9 cellular contexts compared by ENCODE assay signal in genomic region chr17:18770572-18770971, GRCh38. TPM values are rescaled to one million over a fixed set of nuclear protein-coding genes. Genes with fewer than 3 reads are reported as not detected.
"Had no signal": no experiment of that assay in that cellular context is flagged by ENCODE, and none has a peak within 500 bp of the region (broad histone marks: within the 10 kb centered on the region; RNA-seq: fewer than 3 reads in every experiment).

No MANE protein-coding gene starts in this region.

RNA-seq across cellular contexts. Expression of gene FBXW10, which starts 26.7 kb away (rescaled TPM):
- total RNA-seq: activated CD4-positive, alpha-beta memory T cell treated with anti-CD3 and anti-CD28 coated beads for 36 hours; activated CD8-positive, alpha-beta T cell treated with anti-CD3 and anti-CD28 coated beads for 36 hours; activated naive CD4-positive, alpha-beta T cell treated with anti-CD3 and anti-CD28 coated beads, Interleukin-2, amount 50 U/mL, for 72 hours; activated naive CD8-positive, alpha-beta T cell treated with anti-CD3 and anti-CD28 coated beads for 36 hours; activated T-helper 1 cell treated with anti-CD3 and anti-CD28 coated beads, Interleukin-12 subunit alpha, Interleukin-12 subunit beta, Interleukin-2, Interleukin-4 antibody, amounts not matched to agents 30 ng/mL and 10 ng/mL and 1 ng/mL, durations not matched to agents 14 hours and 24 hours and 36 hours; bronchial epithelial cell; chondrocyte; T-helper 17 cell; T-helper 2 cell treated with Interferon-gamma antibody and Interleukin-4, amounts not matched to agents 100 ng/mL and 5 ng/mL, for 36 hours had no signal
